Comparison of ENCODE assay signal across 12 cellular contexts in the genomic region with DNA sequence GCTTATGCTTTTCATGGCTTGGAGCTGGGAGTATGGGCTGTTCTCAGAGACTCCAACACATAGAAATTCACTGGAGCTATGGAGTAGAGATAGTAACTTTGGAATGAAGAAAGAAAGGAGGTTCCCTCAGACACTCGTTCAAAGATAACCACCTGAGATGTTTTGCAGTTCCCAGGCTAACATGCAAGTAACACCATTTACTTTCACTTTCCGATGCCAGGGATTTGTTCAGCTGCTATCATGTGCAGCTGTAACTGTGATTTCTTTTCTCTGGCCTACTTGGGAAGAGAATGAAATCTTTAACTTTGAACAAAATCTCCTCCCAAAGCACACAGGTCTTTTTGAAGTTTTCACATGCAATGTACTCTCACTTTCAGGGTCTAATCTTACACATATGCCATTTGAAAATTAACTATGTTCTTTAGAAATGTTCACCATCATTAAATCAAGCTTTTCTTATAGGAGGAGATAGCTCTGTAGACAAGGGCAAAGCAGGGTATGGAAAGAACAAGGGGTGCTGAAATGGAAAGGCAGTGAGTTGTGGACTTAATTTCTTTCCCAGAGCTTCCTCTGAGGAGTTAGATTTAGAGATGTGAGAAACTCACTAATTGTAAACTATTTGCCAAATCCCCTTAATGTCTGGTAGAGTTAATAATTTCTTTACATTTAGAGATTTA.
A peak's percentile ranks its signal among the peaks of the same experiment; 100 is the strongest.
DNase-seq lines count a peak whose midpoint lies in the region; ATAC-seq and TF ChIP-seq lines count a peak whose summit lies in the region.
"Had no signal": no experiment of that assay in that cellular context is flagged by ENCODE, and none has a peak within 500 bp of the region (broad histone marks: within the 10 kb centered on the region; RNA-seq: fewer than 3 reads in every experiment).

No MANE protein-coding gene starts in this region.

- H2BK15ac ChIP-seq in neuronal stem cell (ENCODE audit: low read length): no peak overlapping the region

- no peak overlapping the region for H3K23ac ChIP-seq in neuronal stem cell (ENCODE audit: low read depth, low read length, poor library complexity)

- POLR2A ChIA-PET in PC-3 (lab: Charles Lee; ENCODE audit: unreplicated experiment): no interaction called here

- H3K9ac ChIP-seq in PC-3 (ENCODE audit: low read length) (no peak overlapping the region), neuronal stem cell (ENCODE audit: low read depth, low read length, poor library complexity) (no peak overlapping the region)

- no peak for TF ChIP-seq POLR2A in erythroblast (IDR thresholded peaks at IDR 0.05; ENCODE audit: low read length)

- H3K4ac ChIP-seq in neuronal stem cell (ENCODE audit: low read length): no peak overlapping the region

- H3F3A ChIP-seq in PC-3 (ENCODE audit: low read length, unreplicated experiment): no peaks in the 10 kb centered on the region

- H3K79me1 ChIP-seq in neuronal stem cell (ENCODE audit: low read depth, low read length): no peaks in the 10 kb centered on the region

- H3K4me1 ChIP-seq in PC-3 (ENCODE audit: insufficient read depth, low read length) (no peaks in the 10 kb centered on the region), neuronal stem cell (ENCODE audit: control insufficient read depth in 2 of 2, insufficient read depth in 1 of 2, low read depth in 1 of 2, low read length in 2 of 2) (no peaks in the 10 kb centered on the region)
- H3K4me1 ChIP-seq: SJSA1 had no signal

- no peak overlapping the region for H4K8ac ChIP-seq in neuronal stem cell (ENCODE audit: low read depth, low read length)

- H3K27me3 ChIP-seq in PC-3 (ENCODE audit: low read length): no peaks in the 10 kb centered on the region
- no peaks in the 10 kb centered on the region for H3K27me3 ChIP-seq in neuronal stem cell (ENCODE audit: control insufficient read depth in 3 of 3, insufficient read depth in 3 of 3, low read depth in 1 of 3, low read length in 3 of 3)
- H3K27me3 ChIP-seq: SJSA1 had no signal

- H4K91ac ChIP-seq in neuronal stem cell (ENCODE audit: low read depth, low read length, poor library complexity): no peak overlapping the region

- DNase-seq in DMS153 treated with DMSO at 0.1 percent for 48 hours (lab: John Stamatoyannopoulos, UW; ENCODE audit: unreplicated experiment) (peak; percentile 36), PC-3 (no peak), erythroblast (lab: John Stamatoyannopoulos, UW) (peak; percentile 7 to 27), neuronal stem cell (ENCODE audit: low spot score) (no peak), cerebellar nuclear complex (lab: John Stamatoyannopoulos, UW) (no peak), GM20000 (ENCODE audit: low spot score) (no peak)
- no peak for DNase-seq in effector CD8-positive, alpha-beta T cell (lab: John Stamatoyannopoulos, UW)
- no peak for DNase-seq in central memory CD4-positive, alpha-beta T cell
- DNase-seq: activated T-cell treated with anti-CD3 and anti-CD28 coated beads, Interleukin-2, amount 50 U/mL, for 4 hours; DMS79 treated with DMSO at 0.1 percent for 48 hours; occipital lobe had no signal

- H4K20me1 ChIP-seq in PC-3 (ENCODE audit: low read length): no peaks in the 10 kb centered on the region

- no peaks in the 10 kb centered on the region for H3K79me2 ChIP-seq in PC-3 (ENCODE audit: low read length)

- no peak overlapping the region for H3K18ac ChIP-seq in neuronal stem cell (ENCODE audit: low read length)

- no peak overlapping the region for H3K4me3 ChIP-seq in PC-3 (ENCODE audit: low read length)
- no peak overlapping the region for H3K4me3 ChIP-seq in neuronal stem cell (ENCODE audit: low read length in 2 of 2)
- H3K4me3 ChIP-seq: SJSA1 had no signal

- H2BK12ac ChIP-seq in neuronal stem cell (ENCODE audit: low read length): no peak overlapping the region

- peak overlapping the region; percentile 30; the same call in 1 of the 2 replicates for H2AFZ ChIP-seq in PC-3 (ENCODE audit: low read length)
- peak overlapping the region; percentile 46 for H2AFZ ChIP-seq in neuronal stem cell (ENCODE audit: low read length)

- TF ChIP-seq CTCF in PC-3 (conservative IDR thresholded peaks at IDR 0.05; ENCODE audit: low read depth, low read length): no peak
- no peak for TF ChIP-seq CTCF in GM20000 (IDR thresholded peaks at IDR 0.05; ENCODE audit: extremely low read depth, missing control alignments)

- H3K14ac ChIP-seq in neuronal stem cell (ENCODE audit: low read length): no peak overlapping the region

- no peak overlapping the region for H2BK120ac ChIP-seq in neuronal stem cell (ENCODE audit: low read depth, low read length)

- WGBS in neuronal stem cell (ENCODE audit: extremely low coverage in 2 of 2, insufficient read length in 2 of 2, insufficient replicate concordance in 1 of 2), 2 donors: no CpG with 5 or more reads among the region's 2 CpGs

- H3K9me3 ChIP-seq in PC-3 (ENCODE audit: low read length) (no peaks in the 10 kb centered on the region), neuronal stem cell (replicated peaks in 1 of 2; ENCODE audit: control insufficient read depth in 2 of 2, insufficient read depth in 1 of 2, low read depth in 1 of 2, low read length in 2 of 2) (no peaks in the 10 kb centered on the region)
- H3K9me3 ChIP-seq: SJSA1 had no signal

- ATAC-seq in PC-3: no peak
- ATAC-seq: activated T-cell treated with anti-CD3 and anti-CD28 coated beads, Interleukin-2, amount 50 U/mL, for 4 hours had no signal

- BruUV-seq in PC-3 (replicated peaks; lab: Mats Ljungman, UMichigan): no TSS peak

- H3K36me3 ChIP-seq in PC-3 (ENCODE audit: low read depth, low read length) (no peaks in the 10 kb centered on the region), neuronal stem cell (replicated peaks in 1 of 2; ENCODE audit: control insufficient read depth in 2 of 2, insufficient read depth in 2 of 2, low read length in 2 of 2) (no peaks in the 10 kb centered on the region)
- H3K36me3 ChIP-seq: SJSA1 had no signal

- intact Hi-C loops in PC-3 (cut with micrococcal nuclease): loop anchor here (5.0 to 10.0 kb wide), 4 partner anchors 529 to 1189 kb away; a partner anchor contains a TSS

- CTCF ChIA-PET in PC-3 (lab: Charles Lee): no interaction called here

- H2AK5ac ChIP-seq in neuronal stem cell (ENCODE audit: low read depth, low read length): no peak overlapping the region

- H2BK5ac ChIP-seq in neuronal stem cell (ENCODE audit: low read length): no peak overlapping the region

- peak overlapping the region; percentile 22; the same call in 1 of the 2 replicates for H3K4me2 ChIP-seq in PC-3 (ENCODE audit: low read length)
- no peak overlapping the region for H3K4me2 ChIP-seq in neuronal stem cell (ENCODE audit: insufficient read depth, low read length, poor library complexity, severe bottlenecking)

- no peaks in the 10 kb centered on the region for H3K9me2 ChIP-seq in PC-3 (replicated peaks; ENCODE audit: low read length)

- H3K27ac ChIP-seq in PC-3 (ENCODE audit: low read length): no peak overlapping the region
- H3K27ac ChIP-seq in neuronal stem cell (replicated peaks; ENCODE audit: low read length): no peak overlapping the region
- H3K27ac ChIP-seq: SJSA1 had no signal

Comparison
In these comparisons a context has a peak if more than half of its experiments do, and no peak if none do; other contexts are left out.
1. DNase-seq: peak in DMS153 treated with DMSO at 0.1 percent for 48 hours (single experiment) and erythroblast (2 of 2); none in PC-3 (single experiment), neuronal stem cell (single experiment), cerebellar nuclear complex (0 of 2), GM20000 (single experiment), effector CD8-positive, alpha-beta T cell (single experiment) and central memory CD4-positive, alpha-beta T cell (single experiment).